ENCODE assay signal across 18 cellular contexts in genomic region chr2:46416280-46416679, GRCh38.
DNase-seq lines count a peak whose midpoint lies in the region; ATAC-seq, FAIRE-seq and TF ChIP-seq lines count a peak whose summit lies in the region.
"Had no signal": no experiment of that assay in that cellular context is flagged by ENCODE, and none has a peak within 500 bp of the region (broad histone marks: within the 10 kb centered on the region; RNA-seq: fewer than 3 reads in every experiment).

No MANE protein-coding gene starts in this region.

- no peaks in the 10 kb centered on the region for H3K79me2 ChIP-seq in hepatocyte

- no peak for TF ChIP-seq CTCF in A549 (IDR thresholded peaks at IDR 0.05)
- no peak for TF ChIP-seq CTCF in HEK293 (tag by site-specific recombination; IDR thresholded peaks at IDR 0.05)
- no peak for TF ChIP-seq CTCF in hepatocyte (IDR thresholded peaks at IDR 0.05; ENCODE audit: poor library complexity)
- no peak for TF ChIP-seq CTCF in colonic mucosa (IDR thresholded peaks at IDR 0.05)
- TF ChIP-seq CTCF in HFFc6 (IDR thresholded peaks at IDR 0.05): no peak

- peaks cover 32% of the 10 kb centered on the region for H3K36me3 Mint-ChIP-seq in HFFc6 (ENCODE audit: low read depth)
- H3K36me3 Mint-ChIP-seq: CD8-positive, alpha-beta T cell had no signal

- H3K9me3 ChIP-seq in A549 (peaks cover 34% of the 10 kb centered on the region), HEK293 (ENCODE audit: control insufficient read depth, insufficient read depth, low read depth, low read length) (no peaks in the 10 kb centered on the region; the same call in 1 of the 2 replicates), adipocyte (ENCODE audit: control insufficient read depth, low read length) (peaks cover 29% of the 10 kb centered on the region), hepatocyte (ENCODE audit: low read depth) (peaks cover 7% of the 10 kb centered on the region), colonic mucosa (no peaks in the 10 kb centered on the region)
- H3K9me3 ChIP-seq: HAP-1 had no signal

- CTCF ChIA-PET in A549 (lab: Yijun Ruan, JAX) (interaction anchor here (1.0 kb wide), 1 partner anchor 423 kb away, joined by 5 read pairs; no protein-coding TSS in a partner anchor), HEK293 (lab: Yijun Ruan, JAX) (no interaction called here)

- no peak for TF ChIP-seq EP300 in A549 (IDR thresholded peaks at IDR 0.05)

- no peak for TF ChIP-seq RAD21 in A549 (conservative IDR thresholded peaks at IDR 0.05 in 1 of 2, IDR thresholded peaks at IDR 0.05 in 1 of 2)

- no peak overlapping the region for H3K27ac Mint-ChIP-seq in HFFc6
- H3K27ac Mint-ChIP-seq: B cell; CD8-positive, alpha-beta T cell had no signal

- H3K4me3 ChIP-seq in A549 (no peak overlapping the region), HEK293 (ENCODE audit: low read depth, low read length) (no peak overlapping the region), adipocyte (ENCODE audit: low read length) (peak overlapping the region; percentile 40), hepatocyte (no peak overlapping the region), colonic mucosa (no peak overlapping the region)
- H3K4me3 ChIP-seq: BLaER1 treated with 17β-estradiol and CSF1 and Interleukin-3, amounts not matched to agents 10 nM and 100 nM; GM12878; HAP-1 had no signal

- H4K20me1 ChIP-seq in hepatocyte (ENCODE audit: insufficient read depth, poor library complexity, severe bottlenecking): no peaks in the 10 kb centered on the region
- H4K20me1 ChIP-seq: BLaER1 treated with 17β-estradiol and CSF1 and Interleukin-3, amounts not matched to agents 10 nM and 100 nM had no signal

- no peak overlapping the region for H3K4me3 Mint-ChIP-seq in HFFc6
- H3K4me3 Mint-ChIP-seq: B cell; CD8-positive, alpha-beta T cell had no signal

- H3K9ac ChIP-seq in adipocyte (ENCODE audit: low read length) (no peak overlapping the region), colonic mucosa (ENCODE audit: low read depth in 2 of 2, low read length in 2 of 2) (no peak overlapping the region)
- H3K9ac ChIP-seq: BLaER1 treated with 17β-estradiol and CSF1 and Interleukin-3, amounts not matched to agents 10 nM and 100 nM had no signal

- FAIRE-seq in A549 (lab: Jason Lieb, UNC): peak; percentile 92
- FAIRE-seq: GM12878, GM19239 had no signal

- H2AFZ ChIP-seq in hepatocyte: no peak overlapping the region

- POLR2A ChIA-PET in A549 (lab: Yijun Ruan, JAX): no interaction called here
- POLR2A ChIA-PET in HEK293 (lab: Yijun Ruan, JAX): no interaction called here

- peaks cover 10% of the 10 kb centered on the region; the same call in 2 of the 3 replicates for H3K4me1 ChIP-seq in A549
- H3K4me1 ChIP-seq in HEK293 (ENCODE audit: control insufficient read depth, insufficient read depth, low read length): no peaks in the 10 kb centered on the region
- no peaks in the 10 kb centered on the region for H3K4me1 ChIP-seq in adipocyte (ENCODE audit: control insufficient read depth, insufficient read depth, low read length)
- no peaks in the 10 kb centered on the region for H3K4me1 ChIP-seq in hepatocyte (ENCODE audit: insufficient read depth)
- H3K4me1 ChIP-seq in colonic mucosa: no peaks in the 10 kb centered on the region
- H3K4me1 ChIP-seq: BLaER1 treated with 17β-estradiol and CSF1 and Interleukin-3, amounts not matched to agents 10 nM and 100 nM; HAP-1 had no signal

- H3K27me3 ChIP-seq in adipocyte (replicated peaks; ENCODE audit: control insufficient read depth, insufficient read depth, low read length): no peaks in the 10 kb centered on the region
- no peaks in the 10 kb centered on the region for H3K27me3 ChIP-seq in hepatocyte
- no peaks in the 10 kb centered on the region for H3K27me3 ChIP-seq in colonic mucosa
- H3K27me3 ChIP-seq: BLaER1 treated with 17β-estradiol and CSF1 and Interleukin-3, amounts not matched to agents 10 nM and 100 nM had no signal

- DNase-seq in A549 (ENCODE audit: low read depth in 1 of 2, low spot score in 1 of 2) (no peak), adipocyte (ENCODE audit: low read depth) (no peak), hepatocyte (ENCODE audit: low spot score) (no peak), NCI-H146 (lab: John Stamatoyannopoulos, UW) (no peak), GOT3 (lab: John Stamatoyannopoulos, UW) (no peak), colonic mucosa (no peak), HFFc6 (no peak)
- DNase-seq: 8988T; CD8-positive, alpha-beta T cell; DMS 273 treated with DMSO at 0.1 percent for 48 hours; DND-41; EL had no signal

- peaks cover 3% of the 10 kb centered on the region; the same call in 1 of the 2 replicates for H3K27me3 Mint-ChIP-seq in HFFc6 (ENCODE audit: insufficient read depth)
- H3K27me3 Mint-ChIP-seq: B cell had no signal

- intact Hi-C loops in colonic mucosa (cut with DNase I): no loop called here

- H3K36me3 ChIP-seq in HEK293 (ENCODE audit: control insufficient read depth in 2 of 2, insufficient read depth in 1 of 2, low read length in 2 of 2) (no peaks in the 10 kb centered on the region), adipocyte (ENCODE audit: control insufficient read depth, insufficient read depth, low read length, severe bottlenecking) (no peaks in the 10 kb centered on the region), hepatocyte (replicated peaks; ENCODE audit: insufficient read depth, low read depth) (no peaks in the 10 kb centered on the region), colonic mucosa (no peaks in the 10 kb centered on the region)
- H3K36me3 ChIP-seq: HAP-1 had no signal

- no peak overlapping the region for H3K27ac ChIP-seq in A549
- H3K27ac ChIP-seq in HEK293 (ENCODE audit: extremely low read depth, low read depth, low read length): no peak overlapping the region
- peak overlapping the region; percentile 8 for H3K27ac ChIP-seq in hepatocyte
- H3K27ac ChIP-seq in colonic mucosa: no peak overlapping the region
- H3K27ac ChIP-seq: BLaER1 treated with 17β-estradiol and CSF1 and Interleukin-3, amounts not matched to agents 10 nM and 100 nM had no signal

- H3K9me3 Mint-ChIP-seq in HFFc6: peaks cover 30% of the 10 kb centered on the region

- ATAC-seq in A549: no peak
- ATAC-seq: CD8-positive, alpha-beta T cell; GM12878 had no signal

- peaks cover 21% of the 10 kb centered on the region for H3K4me1 Mint-ChIP-seq in HFFc6 (ENCODE audit: low read depth)
- H3K4me1 Mint-ChIP-seq: B cell had no signal

- no peak overlapping the region for H3K4me2 ChIP-seq in A549
- H3K4me2 ChIP-seq in hepatocyte: no peak overlapping the region
- H3K4me2 ChIP-seq: BLaER1 treated with 17β-estradiol and CSF1 and Interleukin-3, amounts not matched to agents 10 nM and 100 nM had no signal

- no peak for TF ChIP-seq POLR2A in A549 (IDR thresholded peaks at IDR 0.05; ENCODE audit: low read length)

- H3K9me2 ChIP-seq in hepatocyte (replicated peaks; ENCODE audit: insufficient read depth): no peaks in the 10 kb centered on the region

TF ChIP-seq in A549, 52 proteins besides CTCF, POLR2A, EP300 and RAD21:
- TF ChIP-seq NR3C1 (IDR thresholded peaks at IDR 0.05) (no peak), ATOH8 (CRISPR knock-in tag; IDR thresholded peaks at IDR 0.05; ENCODE audit: low read depth) (no peak), PHF8 (IDR thresholded peaks at IDR 0.05; ENCODE audit: borderline replicate concordance, low read depth) (no peak)
TF ChIP-seq in A549: peak in this region for 0.

TF ChIP-seq in HEK293, 187 proteins besides CTCF, POLR2A, EP300 and RAD21:
- no peak for TF ChIP-seq PRDM1 (tag by site-specific recombination; IDR thresholded peaks at IDR 0.05)
- TF ChIP-seq SETDB1 (IDR thresholded peaks at IDR 0.05; ENCODE audit: insufficient read length, low read length): peak; percentile 78
